9 cellular contexts compared by ENCODE assay signal in the genomic region with DNA sequence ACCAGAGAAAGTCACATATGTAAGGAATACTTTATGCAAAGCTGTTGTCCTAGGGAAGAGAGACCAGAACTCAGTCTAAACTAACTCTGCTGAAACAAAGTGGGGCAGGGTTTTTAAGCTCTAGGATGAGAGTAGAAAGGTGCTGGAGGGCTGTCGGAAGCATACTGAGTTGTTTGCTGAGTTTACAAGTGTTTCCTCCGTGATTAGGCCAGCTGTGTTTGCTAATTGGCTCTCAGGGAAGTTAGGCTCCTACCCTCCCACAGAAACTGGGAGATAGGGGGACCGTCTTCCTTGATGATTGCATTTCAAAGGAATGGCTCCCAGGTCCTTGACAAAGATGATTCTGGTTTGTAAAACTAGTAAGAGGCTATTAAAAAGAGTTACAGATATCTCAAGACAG. TPM values are rescaled to one million over a fixed set of nuclear protein-coding genes. Genes with fewer than 3 reads are reported as not detected.
DNase-seq lines count a peak whose midpoint lies in the region; ATAC-seq and TF ChIP-seq lines count a peak whose summit lies in the region.
"Had no signal": no experiment of that assay in that cellular context is flagged by ENCODE, and none has a peak within 500 bp of the region (broad histone marks: within the 10 kb centered on the region; RNA-seq: fewer than 3 reads in every experiment).

No MANE protein-coding gene starts in this region.

- H3K4me1 ChIP-seq in SJCRH30 (no peaks in the 10 kb centered on the region; the same call in 1 of the 2 replicates), BE2C (no peaks in the 10 kb centered on the region)

- no peak for ATAC-seq in GM18861 (IDR thresholded peaks at IDR 0.05; ENCODE audit: unreplicated experiment)

- H3K36me3 ChIP-seq in SJCRH30 (no peaks in the 10 kb centered on the region), BE2C (no peaks in the 10 kb centered on the region)

- H3K4me3 ChIP-seq in SJCRH30 (peak overlapping the region; percentile 62), fibroblast of villous mesenchyme (ENCODE audit: low read depth, low read length) (peak overlapping the region; percentile 79), BE2C (ENCODE audit: low read depth, low read length) (no peak overlapping the region)

- DNase-seq in ELF-1 (ENCODE audit: low read depth, low spot score): peak; percentile 25
- peak in 1 of 2 experiments; percentile 3 for DNase-seq in SJCRH30
- DNase-seq in fibroblast of villous mesenchyme (ENCODE audit: low read depth): peak; percentile 5
- no peak for DNase-seq in BE2C
- no peak for DNase-seq in GM19238 (ENCODE audit: insufficient read length, low spot score)
- DNase-seq in stimulated activated CD4-positive, alpha-beta T cell treated with anti-CD3 and anti-CD28 coated beads, Interleukin-2, amount 100 ng/mL, for 24 hours: no peak
- DNase-seq: stimulated activated CD4-positive, alpha-beta T cell treated with anti-CD3 and anti-CD28 coated beads, Interleukin-4, amount 100 ng/mL, for 24 hours had no signal

- H3K27me3 ChIP-seq in SJCRH30 (no peaks in the 10 kb centered on the region), BE2C (peaks cover 7% of the 10 kb centered on the region)

- H3K9me3 ChIP-seq in SJCRH30 (replicated peaks) (no peaks in the 10 kb centered on the region), BE2C (no peaks in the 10 kb centered on the region)

- TF ChIP-seq CTCF in 22Rv1 (IDR thresholded peaks at IDR 0.05): no peak
- no peak for TF ChIP-seq CTCF in fibroblast of villous mesenchyme (IDR thresholded peaks at IDR 0.05; ENCODE audit: insufficient read depth, low read depth, low read length)
- no peak for TF ChIP-seq CTCF in BE2C (IDR thresholded peaks at IDR 0.05; ENCODE audit: low read depth, low read length)

- peak overlapping the region; percentile 79 for H3K27ac ChIP-seq in 22Rv1
- no peak overlapping the region for H3K27ac ChIP-seq in SJCRH30

RNA-seq across cellular contexts. Expression of gene CRYM, which starts 24.4 kb away (rescaled TPM):
- not detected in 2 replicates for total RNA-seq in SJCRH30 (2014; rRNA removed; shearing (Covaris generic))
- total RNA-seq in fibroblast of villous mesenchyme: 0.32 TPM in 1 of 2 replicates, not detected in the other
- not detected for polyA plus RNA-seq in BE2C (2012; ENCODE audit: insufficient read depth, insufficient read length, low read depth)

Comparison
In these comparisons a context has a peak if more than half of its experiments do, and no peak if none do; other contexts are left out.
1. DNase-seq: peak in ELF-1 (single experiment) and fibroblast of villous mesenchyme (single experiment); none in BE2C (single experiment), GM19238 (single experiment) and stimulated activated CD4-positive, alpha-beta T cell treated with anti-CD3 and anti-CD28 coated beads, Interleukin-2, amount 100 ng/mL, for 24 hours (0 of 2).